In the genomic region with DNA sequence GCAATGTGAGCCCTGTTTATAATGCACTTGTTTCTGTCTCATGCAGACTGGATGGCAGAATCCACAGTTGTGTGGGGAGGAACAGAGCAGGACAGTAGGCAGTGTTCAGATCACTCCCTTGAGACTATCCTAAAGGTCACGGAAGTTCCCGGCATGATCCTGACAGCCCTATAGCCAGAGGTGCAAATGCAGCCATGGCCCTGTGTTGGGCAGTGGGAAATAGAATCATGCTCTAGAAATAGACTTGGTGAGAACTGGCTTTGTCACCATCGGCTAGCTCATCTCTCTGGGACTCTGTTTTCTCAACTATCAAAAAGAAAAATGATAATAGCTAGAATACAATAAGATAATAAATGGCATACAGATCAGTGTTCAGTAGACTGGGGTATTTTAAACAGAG, we compare ENCODE assay signal across 15 cellular contexts.
DNase-seq lines count a peak whose midpoint lies in the region; ATAC-seq and TF ChIP-seq lines count a peak whose summit lies in the region.
"Had no signal": no experiment of that assay in that cellular context is flagged by ENCODE, and none has a peak within 500 bp of the region (broad histone marks: within the 10 kb centered on the region; RNA-seq: fewer than 3 reads in every experiment).

No MANE protein-coding gene starts in this region.

- no peak overlapping the region for H3K4me3 ChIP-seq in lower lobe of right lung
- H3K4me3 ChIP-seq in psoas muscle = no peak overlapping the region

- H3K36me3 ChIP-seq in lower lobe of right lung = no peaks in the 10 kb centered on the region
- peaks cover 0 to under 1% of the 10 kb centered on the region in 2 donors for H3K36me3 ChIP-seq in psoas muscle (ENCODE audit: insufficient read depth in 1 of 2, low read depth in 1 of 2)
- H3K36me3 ChIP-seq: BE2C had no signal

- H3K4me1 ChIP-seq in lower lobe of right lung = peaks cover 16% of the 10 kb centered on the region
- peaks cover 58% of the 10 kb centered on the region for H3K4me1 ChIP-seq in psoas muscle

- H3K27me3 ChIP-seq in lower lobe of right lung (ENCODE audit: low read depth) = peaks cover 38% of the 10 kb centered on the region
- H3K27me3 ChIP-seq in psoas muscle (ENCODE audit: insufficient read depth in 3 of 3, low read length in 2 of 3) = no peaks in the 10 kb centered on the region

- ATAC-seq in left ventricle myocardium superior (peak; percentile 14), lower lobe of right lung (no peak), psoas muscle (peak; percentile 50 to 66 (median 65)), GM18498 (IDR thresholded peaks at IDR 0.05; ENCODE audit: unreplicated experiment) (no peak)

- no peak for TF ChIP-seq CTCF in lower lobe of right lung (IDR thresholded peaks at IDR 0.05)
- TF ChIP-seq CTCF in psoas muscle (IDR thresholded peaks at IDR 0.05) = no peak

- 25 to 29% (median 27%) methylated on average over 3 of the region's 3 CpGs for WGBS in psoas muscle, 3 donors

- H3K9me3 ChIP-seq in lower lobe of right lung (no peaks in the 10 kb centered on the region), psoas muscle (no peaks in the 10 kb centered on the region)
- H3K9me3 ChIP-seq: BE2C had no signal

- intact Hi-C loops in left ventricle myocardium superior (cut with micrococcal nuclease) (no loop called here), cardiac septum (cut with DNase I) (loop anchor here (5.0 kb wide), 1 partner anchor 54 kb away; no protein-coding TSS in a partner anchor), lower lobe of right lung (cut with DNase I) (no loop called here), psoas muscle (cut with DNase I) (no loop called here)

- DNase-seq in left ventricle myocardium superior (no peak), cardiac septum (ENCODE audit: low spot score) (no peak), lower lobe of right lung (no peak), psoas muscle (no peak), EL (no peak), H4 (ENCODE audit: low spot score) (no peak)
- no peak for DNase-seq in activated CD4-positive, alpha-beta T cell treated with anti-CD3 and anti-CD28 coated beads, Interleukin-2, amount 50 U/mL, for 1 hour
- DNase-seq: 8988T; BE2C; CD4-positive, alpha-beta T cell; NCI-H187 treated with DMSO at 0.1 percent for 48 hours; NCI-H345; NCI-H526 treated with DMSO at 0.1 percent for 48 hours; SIG-M5 had no signal

- H3K27ac ChIP-seq in lower lobe of right lung (peak overlapping the region; percentile 41), psoas muscle (peak overlapping the region; percentile 85)

Comparison
In these comparisons a context has a peak if more than half of its experiments do, and no peak if none do; other contexts are left out.
1. ATAC-seq: peak in left ventricle myocardium superior (single experiment) and psoas muscle (4 of 4); none in lower lobe of right lung (0 of 2) and GM18498 (single experiment).